25 cellular contexts compared by ENCODE assay signal in genomic region chr1:30682396-30683275, GRCh38. TPM values are rescaled to one million over a fixed set of nuclear protein-coding genes. Genes with fewer than 3 reads are reported as not detected.
A peak's percentile ranks its signal among the peaks of the same experiment; 100 is the strongest.
DNase-seq lines count a peak whose midpoint lies in the region; ATAC-seq and TF ChIP-seq lines count a peak whose summit lies in the region.
"Had no signal": no experiment of that assay in that cellular context is flagged by ENCODE, and none has a peak within 500 bp of the region (broad histone marks: within the 10 kb centered on the region; RNA-seq: fewer than 3 reads in every experiment).

No MANE protein-coding gene starts in this region.

- WGBS in sigmoid colon, 2 donors: 49 to 75% methylated on average over 8 of the region's 8 CpGs

- peaks cover 60% of the 10 kb centered on the region for H3K27me3 Mint-ChIP-seq in activated naive CD8-positive, alpha-beta T cell treated with anti-CD3 and anti-CD28 coated beads, Interleukin-2, amount 10 ng/mL, durations not matched to agents 7 days and 5 days
- peaks cover 38% of the 10 kb centered on the region for H3K27me3 Mint-ChIP-seq in activated naive CD8-positive, alpha-beta T cell treated with anti-CD3 and anti-CD28 coated beads for 36 hours

- no TSS peak for BruUV-seq in PC-3 (replicated peaks; lab: Mats Ljungman, UMichigan)

- no peaks in the 10 kb centered on the region for H3K9me2 ChIP-seq in PC-3 (replicated peaks; ENCODE audit: low read length)

- no peak overlapping the region for H3K9ac ChIP-seq in PC-3 (ENCODE audit: low read length)

- peaks cover 1% of the 10 kb centered on the region for H3K9me3 Mint-ChIP-seq in activated naive CD8-positive, alpha-beta T cell treated with anti-CD3 and anti-CD28 coated beads, Interleukin-2, amount 10 ng/mL, durations not matched to agents 7 days and 5 days
- H3K9me3 Mint-ChIP-seq in activated naive CD8-positive, alpha-beta T cell treated with anti-CD3 and anti-CD28 coated beads for 36 hours: no peaks in the 10 kb centered on the region

- H3K36me3 ChIP-seq in RWPE2 (ENCODE audit: low read depth) (no peaks in the 10 kb centered on the region), sigmoid colon (no peaks in the 10 kb centered on the region), PC-3 (ENCODE audit: low read depth, low read length) (no peaks in the 10 kb centered on the region)
- H3K36me3 ChIP-seq: HAP-1 had no signal

- no peaks in the 10 kb centered on the region for H4K20me1 ChIP-seq in PC-3 (ENCODE audit: low read length)

- peaks cover under 1% of the 10 kb centered on the region for H3K4me1 ChIP-seq in RWPE2 (ENCODE audit: insufficient read depth, poor library complexity, severe bottlenecking)
- H3K4me1 ChIP-seq in sigmoid colon: peaks cover 0 to 43% (median 30%) of the 10 kb centered on the region in 4 donors
- peaks cover under 1% of the 10 kb centered on the region; the same call in 1 of the 2 replicates for H3K4me1 ChIP-seq in PC-3 (ENCODE audit: insufficient read depth, low read length)
- H3K4me1 ChIP-seq: HAP-1 had no signal

- no peak overlapping the region for H2AFZ ChIP-seq in PC-3 (ENCODE audit: low read length)
- H2AFZ ChIP-seq: GM23338 had no signal

- TF ChIP-seq EP300 in sigmoid colon (IDR thresholded peaks at IDR 0.05): no peak

- POLR2A ChIA-PET in activated naive CD8-positive, alpha-beta T cell treated with anti-CD3 and anti-CD28 coated beads, Interleukin-2, amount 10 ng/mL, durations not matched to agents 7 days and 5 days (lab: Charles Lee): no interaction called here
- POLR2A ChIA-PET in PC-3 (lab: Charles Lee; ENCODE audit: unreplicated experiment): no interaction called here

- intact Hi-C loops in left ventricle myocardium superior (cut with micrococcal nuclease) (no loop called here), sigmoid colon (cut with DNase I) (no loop called here), PC-3 (cut with micrococcal nuclease) (no loop called here)

- CTCF ChIA-PET in PC-3 (lab: Charles Lee): no interaction called here

- H3K4me3 Mint-ChIP-seq in activated naive CD8-positive, alpha-beta T cell treated with anti-CD3 and anti-CD28 coated beads, Interleukin-2, amount 10 ng/mL, durations not matched to agents 7 days and 5 days: no peak overlapping the region
- H3K4me3 Mint-ChIP-seq in activated naive CD8-positive, alpha-beta T cell treated with anti-CD3 and anti-CD28 coated beads for 36 hours: no peak overlapping the region
- H3K4me3 Mint-ChIP-seq: CD8-positive, alpha-beta memory T cell; GM23338 had no signal

- peak; percentile 14 for DNase-seq in activated naive CD8-positive, alpha-beta T cell treated with anti-CD3 and anti-CD28 coated beads, Interleukin-2, amount 10 ng/mL, durations not matched to agents 7 days and 5 days
- no peak for DNase-seq in activated naive CD8-positive, alpha-beta T cell treated with anti-CD3 and anti-CD28 coated beads for 36 hours
- peak; percentile 11 for DNase-seq in RWPE2 (ENCODE audit: low spot score)
- DNase-seq in left ventricle myocardium superior: no peak
- DNase-seq in sigmoid colon: peak; percentile 57
- no peak for DNase-seq in activated naive CD4-positive, alpha-beta T cell (lab: John Stamatoyannopoulos, UW)
- DNase-seq in PC-3: no peak
- DNase-seq in GM13976 (ENCODE audit: low spot score): no peak
- DNase-seq: Calu3; CD8-positive, alpha-beta memory T cell; KBM-7; MM.1S; NCI-H1048; NCI-H2029 treated with DMSO at 0.1 percent for 48 hours; NCI-H524 treated with DMSO at 0.1 percent for 48 hours; NCI-H82; OCI-M1; SHP77 treated with DMSO at 0.1 percent for 48 hours had no signal

- ATAC-seq in activated naive CD8-positive, alpha-beta T cell treated with anti-CD3 and anti-CD28 coated beads, Interleukin-2, amount 10 ng/mL, durations not matched to agents 7 days and 5 days (ENCODE audit: low read depth): no peak
- ATAC-seq in RWPE2 (ENCODE audit: low read depth): no peak
- ATAC-seq in left ventricle myocardium superior: peak; percentile 46
- no peak for ATAC-seq in PC-3
- ATAC-seq: GM23338, HepG2 had no signal

- no peak overlapping the region for H3K4me3 ChIP-seq in RWPE2 (ENCODE audit: severe bottlenecking)
- H3K4me3 ChIP-seq in sigmoid colon: no peak overlapping the region
- H3K4me3 ChIP-seq in PC-3 (ENCODE audit: low read length): no peak overlapping the region
- H3K4me3 ChIP-seq: GM23338, HAP-1 had no signal

- H3K79me2 ChIP-seq in PC-3 (ENCODE audit: low read length): no peaks in the 10 kb centered on the region

- H3K27ac ChIP-seq in RWPE2 (ENCODE audit: poor library complexity, severe bottlenecking) (no peak overlapping the region), sigmoid colon (peak overlapping the region in 1 of 4 donors; percentile 42), PC-3 (ENCODE audit: low read length) (no peak overlapping the region)
- H3K27ac ChIP-seq: C4-2B, HL-60 had no signal

- TF ChIP-seq POLR2A in sigmoid colon (IDR thresholded peaks at IDR 0.05): no peak

- H3K4me1 Mint-ChIP-seq in activated naive CD8-positive, alpha-beta T cell treated with anti-CD3 and anti-CD28 coated beads, Interleukin-2, amount 10 ng/mL, durations not matched to agents 7 days and 5 days: peaks cover 2% of the 10 kb centered on the region
- H3K4me1 Mint-ChIP-seq in activated naive CD8-positive, alpha-beta T cell treated with anti-CD3 and anti-CD28 coated beads for 36 hours: peaks cover 6% of the 10 kb centered on the region

- peaks cover 6% of the 10 kb centered on the region for H3K27me3 ChIP-seq in RWPE2 (ENCODE audit: insufficient read depth, poor library complexity, severe bottlenecking)
- H3K27me3 ChIP-seq in sigmoid colon: peaks cover 13 to 32% (median 24%) of the 10 kb centered on the region in 3 donors
- peaks cover 42% of the 10 kb centered on the region for H3K27me3 ChIP-seq in PC-3 (ENCODE audit: low read length)

- in situ Hi-C loops in GM13976 (cut with MboI; ENCODE audit: low sequenced_read_pairs, unreplicated experiment): no loop called here

- H3K9me3 ChIP-seq in RWPE2 (ENCODE audit: severe bottlenecking): no peaks in the 10 kb centered on the region
- no peaks in the 10 kb centered on the region for H3K9me3 ChIP-seq in sigmoid colon
- no peaks in the 10 kb centered on the region for H3K9me3 ChIP-seq in PC-3 (ENCODE audit: low read length)
- H3K9me3 ChIP-seq: HAP-1 had no signal

- H3K4me2 ChIP-seq in PC-3 (ENCODE audit: low read length): no peak overlapping the region
- H3K4me2 ChIP-seq: GM23338 had no signal

- H3K27ac Mint-ChIP-seq in activated naive CD8-positive, alpha-beta T cell treated with anti-CD3 and anti-CD28 coated beads, Interleukin-2, amount 10 ng/mL, durations not matched to agents 7 days and 5 days: no peak overlapping the region
- H3K27ac Mint-ChIP-seq in activated naive CD8-positive, alpha-beta T cell treated with anti-CD3 and anti-CD28 coated beads for 36 hours: no peak overlapping the region
- H3K27ac Mint-ChIP-seq: CD8-positive, alpha-beta memory T cell; GM23338 had no signal

- no peaks in the 10 kb centered on the region for H3K36me3 Mint-ChIP-seq in activated naive CD8-positive, alpha-beta T cell treated with anti-CD3 and anti-CD28 coated beads, Interleukin-2, amount 10 ng/mL, durations not matched to agents 7 days and 5 days
- H3K36me3 Mint-ChIP-seq in activated naive CD8-positive, alpha-beta T cell treated with anti-CD3 and anti-CD28 coated beads for 36 hours: no peaks in the 10 kb centered on the region
- H3K36me3 Mint-ChIP-seq: CD8-positive, alpha-beta memory T cell had no signal

- TF ChIP-seq CTCF in RWPE2 (IDR thresholded peaks at IDR 0.05; ENCODE audit: poor library complexity, severe bottlenecking): no peak
- TF ChIP-seq CTCF in sigmoid colon (IDR thresholded peaks at IDR 0.05): no peak
- no peak for TF ChIP-seq CTCF in PC-3 (conservative IDR thresholded peaks at IDR 0.05; ENCODE audit: low read depth, low read length)
- TF ChIP-seq CTCF in GM13976 (IDR thresholded peaks at IDR 0.05; ENCODE audit: borderline replicate concordance, control extremely low read depth, extremely low read depth, insufficient read depth, missing control alignments): no peak

- no peaks in the 10 kb centered on the region for H3F3A ChIP-seq in PC-3 (ENCODE audit: low read length, unreplicated experiment)

RNA-seq across cellular contexts. Expression of gene MATN1, which starts 40.7 kb away (rescaled TPM):
- under 1 TPM in 1 of 2 experiments, not detected in 1; 0.26 TPM for total RNA-seq in activated naive CD8-positive, alpha-beta T cell treated with anti-CD3 and anti-CD28 coated beads, Interleukin-2, amount 10 ng/mL, durations not matched to agents 7 days and 5 days
- 1 to 10 TPM; 1.1 to 1.5 TPM for total RNA-seq in activated naive CD8-positive, alpha-beta T cell treated with anti-CD3 and anti-CD28 coated beads for 36 hours
- total RNA-seq in left ventricle myocardium superior (not detected), sigmoid colon (under 1 TPM in 2 of 4 donors, not detected in 2; 0.36 to 0.54 TPM), PC-3 (2014; rRNA removed) (0.63 TPM in 1 of 2 replicates, not detected in the other)
- under 1 TPM in 1 of 3 donors, not detected in 2; 0.09 TPM for polyA plus RNA-seq in sigmoid colon
- total RNA-seq: A172, Calu3, HT-29 had no signal
- polyA plus RNA-seq: CD8-positive, alpha-beta memory T cell had no signal

Comparison
In these comparisons a context has a peak if more than half of its experiments do, and no peak if none do; other contexts are left out.
1. DNase-seq: peak in activated naive CD8-positive, alpha-beta T cell treated with anti-CD3 and anti-CD28 coated beads, Interleukin-2, amount 10 ng/mL, durations not matched to agents 7 days and 5 days (single experiment), RWPE2 (single experiment) and sigmoid colon (single experiment); none in activated naive CD8-positive, alpha-beta T cell treated with anti-CD3 and anti-CD28 coated beads for 36 hours (single experiment), left ventricle myocardium superior (single experiment), activated naive CD4-positive, alpha-beta T cell (0 of 4), PC-3 (single experiment) and GM13976 (single experiment).